ENCODE assay signal across 8 cellular contexts in genomic region chr15:76339302-76340197, GRCh38. TPM values are rescaled to one million over a fixed set of nuclear protein-coding genes. Genes with fewer than 3 reads are reported as not detected.
DNase-seq lines count a peak whose midpoint lies in the region; ATAC-seq, FAIRE-seq and TF ChIP-seq lines count a peak whose summit lies in the region.

No MANE protein-coding gene starts in this region.

- H3K27me3 ChIP-seq in SU-DHL-6 (ENCODE audit: low read length) (no peaks in the 10 kb centered on the region), skeletal muscle tissue (ENCODE audit: control insufficient read depth in 3 of 3, insufficient read depth in 3 of 3, low read length in 3 of 3) (peaks cover 96 to 97% (median 97%) of the 10 kb centered on the region in 3 donors)

- in situ Hi-C loops in GM13976 (cut with MboI; ENCODE audit: low sequenced_read_pairs, unreplicated experiment): no loop called here

- no peak for FAIRE-seq in GM12892 (lab: Jason Lieb, UNC)

- H3K4me3 ChIP-seq in SU-DHL-6 (ENCODE audit: insufficient read depth, low read length, poor library complexity, severe bottlenecking) (no peak overlapping the region), fibroblast of the aortic adventitia (ENCODE audit: low read depth, low read length) (peak overlapping the region; percentile 40), skeletal muscle tissue (ENCODE audit: low read length in 3 of 3) (peak overlapping the region in 2 of 3 donors; percentile 63)

- H3K36me3 ChIP-seq in SU-DHL-6 (ENCODE audit: low read length) (no peaks in the 10 kb centered on the region), skeletal muscle tissue (ENCODE audit: control insufficient read depth in 3 of 3, insufficient read depth in 3 of 3, low read length in 3 of 3) (no peaks in the 10 kb centered on the region)

- no peak for TF ChIP-seq CTCF in GM13976 (IDR thresholded peaks at IDR 0.05; ENCODE audit: borderline replicate concordance, control extremely low read depth, extremely low read depth, insufficient read depth, missing control alignments)
- TF ChIP-seq CTCF in SU-DHL-6 (IDR thresholded peaks at IDR 0.05; ENCODE audit: insufficient read depth, low read length, poor library complexity, severe bottlenecking): no peak
- TF ChIP-seq CTCF in fibroblast of the aortic adventitia (IDR thresholded peaks at IDR 0.05; ENCODE audit: insufficient read depth, low read length): no peak

- H2AFZ ChIP-seq in SU-DHL-6 (ENCODE audit: low read depth, low read length, severe bottlenecking): no peak overlapping the region

- H3K9me2 ChIP-seq in SU-DHL-6 (replicated peaks; ENCODE audit: insufficient read depth, low read length): no peaks in the 10 kb centered on the region

- H3K9ac ChIP-seq in SU-DHL-6 (ENCODE audit: low read length) (no peak overlapping the region), skeletal muscle tissue (ENCODE audit: low read depth in 1 of 3, low read length in 3 of 3) (peak overlapping the region in 1 of 3 donors; percentile 8)

- H3K9me3 ChIP-seq in SU-DHL-6 (ENCODE audit: insufficient read depth, low read length): no peaks in the 10 kb centered on the region
- no peaks in the 10 kb centered on the region for H3K9me3 ChIP-seq in skeletal muscle tissue (ENCODE audit: control insufficient read depth in 3 of 3, low read length in 3 of 3)

- H3K4me1 ChIP-seq in skeletal muscle tissue (ENCODE audit: control insufficient read depth in 3 of 3, insufficient read depth in 3 of 3, low read length in 3 of 3): peaks cover 40 to 54% (median 44%) of the 10 kb centered on the region in 3 donors

- H3K4me2 ChIP-seq in SU-DHL-6 (ENCODE audit: low read depth, low read length, poor library complexity, severe bottlenecking): peak overlapping the region; percentile 98

- H3K27ac ChIP-seq in SU-DHL-6 (ENCODE audit: low read depth, low read length) (no peak overlapping the region), skeletal muscle tissue (ENCODE audit: low read depth, low read length) (no peak overlapping the region)

- ATAC-seq in HG02884 (IDR thresholded peaks at IDR 0.05; ENCODE audit: unreplicated experiment): no peak

- H3F3A ChIP-seq in SU-DHL-6 (ENCODE audit: insufficient read depth): peaks cover 17% of the 10 kb centered on the region

- H3K79me2 ChIP-seq in SU-DHL-6 (ENCODE audit: insufficient read depth, low read length): peaks cover 24% of the 10 kb centered on the region

- DNase-seq in GM13976 (ENCODE audit: low spot score) (peak; percentile 61), fibroblast of the aortic adventitia (ENCODE audit: low read depth) (peak; percentile 44), GM12892 (ENCODE audit: insufficient read length) (no peak), KG1 (lab: John Stamatoyannopoulos, UW) (no peak), SK-N-DZ (ENCODE audit: low spot score) (no peak)

- H4K20me1 ChIP-seq in SU-DHL-6 (ENCODE audit: low read depth, low read length): no peaks in the 10 kb centered on the region; the same call in 1 of the 2 replicates

- TF ChIP-seq POLR2A in GM12892 (IDR thresholded peaks at IDR 0.05; ENCODE audit: low read depth, low read length): no peak

RNA-seq across cellular contexts. Expression of gene ISL2, which starts 3.0 kb away (rescaled TPM):
- 0.45 TPM in 1 of 2 replicates, not detected in the other for total RNA-seq in fibroblast of the aortic adventitia (ENCODE audit: low replicate concordance)
- not detected for total RNA-seq in skeletal muscle tissue
- polyA plus RNA-seq in GM12892 (2012; ENCODE audit: missing spikeins): 0.42 TPM
- 10.2 and 11.3 TPM in 2 replicates for polyA plus RNA-seq in SK-N-DZ (2014; cell fraction: cytosol; rRNA removed)
- polyA plus RNA-seq in SK-N-DZ (2014; cell fraction: nucleus; rRNA removed): 19.9 and 23.2 TPM in 2 replicates

RNA-seq across cellular contexts. Expression of gene ETFA, which starts 28.3 kb away (rescaled TPM):
- total RNA-seq in fibroblast of the aortic adventitia (ENCODE audit: low replicate concordance) (56.1 and 87.8 TPM in 2 replicates), skeletal muscle tissue (129 TPM)
- polyA plus RNA-seq in GM12892 (2012; ENCODE audit: missing spikeins): 284 TPM
- polyA plus RNA-seq in SK-N-DZ (2014; cell fraction: cytosol; rRNA removed): 238 and 247 TPM in 2 replicates
- 176 and 188 TPM in 2 replicates for polyA plus RNA-seq in SK-N-DZ (2014; cell fraction: nucleus; rRNA removed)

Comparison
In these comparisons a context has a peak if more than half of its experiments do, and no peak if none do; other contexts are left out.
1. DNase-seq: peak in GM13976 (single experiment) and fibroblast of the aortic adventitia (single experiment); none in GM12892 (single experiment), KG1 (single experiment) and SK-N-DZ (single experiment).